Comparison of ENCODE assay signal across 16 cellular contexts in genomic region chr1:230986976-230987375, GRCh38. TPM values are rescaled to one million over a fixed set of nuclear protein-coding genes. Genes with fewer than 3 reads are reported as not detected.
DNase-seq lines count a peak whose midpoint lies in the region; ATAC-seq, FAIRE-seq and TF ChIP-seq lines count a peak whose summit lies in the region.
"Had no signal": no experiment of that assay in that cellular context is flagged by ENCODE, and none has a peak within 500 bp of the region (broad histone marks: within the 10 kb centered on the region; RNA-seq: fewer than 3 reads in every experiment).

No MANE protein-coding gene starts in this region.

- H2AFZ ChIP-seq in keratinocyte (ENCODE audit: control insufficient read depth, low read length): no peak overlapping the region
- H2AFZ ChIP-seq: parathyroid adenoma had no signal

- DNase-seq in A549 (ENCODE audit: low read depth in 1 of 2, low spot score in 1 of 2): peak; percentile 38
- DNase-seq in HFFc6: peak; percentile 91
- DNase-seq in astrocyte of the spinal cord (ENCODE audit: low read depth, low spot score): peak; percentile 61
- no peak for DNase-seq in keratinocyte (ENCODE audit: low read depth, low spot score)
- DNase-seq in activated effector memory CD4-positive, alpha-beta T cell treated with anti-CD3 and anti-CD28 coated beads, Interleukin-2, amount 50 U/mL, for 16 hours: no peak
- DNase-seq in NCI-H446 treated with DMSO at 0.1 percent for 48 hours (lab: John Stamatoyannopoulos, UW): no peak
- no peak for DNase-seq in GF-D8 (lab: John Stamatoyannopoulos, UW)
- DNase-seq: activated naive CD4-positive, alpha-beta T cell; DMS153; mesendoderm; NCI-H2081 had no signal

- POLR2A ChIA-PET in A549 (lab: Yijun Ruan, JAX): no interaction called here

- ATAC-seq in A549 (peak; percentile 86 to 93), GM21367 (IDR thresholded peaks at IDR 0.05; ENCODE audit: unreplicated experiment) (no peak)

- H3K9me3 ChIP-seq in A549: no peaks in the 10 kb centered on the region
- no peaks in the 10 kb centered on the region for H3K9me3 ChIP-seq in keratinocyte (ENCODE audit: control insufficient read depth, low read depth, low read length)
- H3K9me3 ChIP-seq: tibial nerve had no signal

- H3K27me3 Mint-ChIP-seq in HFFc6 (ENCODE audit: insufficient read depth): no peaks in the 10 kb centered on the region; the same call in 1 of the 2 replicates

- TF ChIP-seq RAD21 in A549 (conservative IDR thresholded peaks at IDR 0.05 in 1 of 2, IDR thresholded peaks at IDR 0.05 in 1 of 2): no peak

- no peak for TF ChIP-seq CTCF in A549 (IDR thresholded peaks at IDR 0.05)
- TF ChIP-seq CTCF in HFFc6 (IDR thresholded peaks at IDR 0.05): no peak
- TF ChIP-seq CTCF in astrocyte of the spinal cord (IDR thresholded peaks at IDR 0.05; ENCODE audit: low read depth, low read length): no peak
- no peak for TF ChIP-seq CTCF in keratinocyte (optimal IDR thresholded peaks at IDR 0.05 in 1 of 3, IDR thresholded peaks at IDR 0.05 in 1 of 3, conservative IDR thresholded peaks at IDR 0.05 in 1 of 3; ENCODE audit: extremely low read depth in 1 of 3, insufficient read depth in 2 of 3, low read length in 3 of 3)

- H3K9ac ChIP-seq in keratinocyte (ENCODE audit: control insufficient read depth, extremely low read depth, insufficient read depth, low read length): no peak overlapping the region
- H3K9ac ChIP-seq: parathyroid adenoma had no signal

- peaks cover 5% of the 10 kb centered on the region for H4K20me1 ChIP-seq in keratinocyte (ENCODE audit: control insufficient read depth, extremely low read depth, insufficient read depth, low read length)

- H3K27ac ChIP-seq in A549: peak overlapping the region in 1 of 2 experiments; percentile 50; a peak in 3 of 6 replicates
- H3K27ac ChIP-seq in keratinocyte (ENCODE audit: control insufficient read depth, insufficient read depth, low read length): no peak overlapping the region
- H3K27ac ChIP-seq: parathyroid adenoma, SK-N-MC, tibial nerve had no signal

- no peak for TF ChIP-seq EP300 in A549 (IDR thresholded peaks at IDR 0.05)

- FAIRE-seq in A549 (lab: Jason Lieb, UNC) (no peak), keratinocyte (lab: Jason Lieb, UNC) (peak; percentile 23)
- FAIRE-seq: GM12891 had no signal

- peaks cover 17% of the 10 kb centered on the region for H3K4me1 Mint-ChIP-seq in HFFc6 (ENCODE audit: low read depth)

- 34% methylated on average over 7 of the region's 7 CpGs for WGBS in A549 (ENCODE audit: missing lambda C conversion rate)

- in situ Hi-C loops in astrocyte of the spinal cord (cut with HindIII; ENCODE audit: low sequenced_read_pairs): no loop called here

- H3K4me1 ChIP-seq in A549 (peaks cover 12% of the 10 kb centered on the region), keratinocyte (ENCODE audit: control insufficient read depth, extremely low read depth, insufficient read depth, low read length) (no peaks in the 10 kb centered on the region)
- H3K4me1 ChIP-seq: parathyroid adenoma had no signal

- dilution Hi-C loops in keratinocyte (cut with MboI; ENCODE audit: extremely low pct_ligation_motif_present, low sequenced_read_pairs): no loop called here

- H3K27me3 ChIP-seq in keratinocyte (ENCODE audit: control insufficient read depth, extremely low read depth, insufficient read depth, low read length): no peaks in the 10 kb centered on the region
- H3K27me3 ChIP-seq: tibial nerve had no signal

- no peak overlapping the region for H3K4me3 ChIP-seq in A549
- H3K4me3 ChIP-seq in astrocyte of the spinal cord (ENCODE audit: low read depth, low read length): no peak overlapping the region
- no peak overlapping the region for H3K4me3 ChIP-seq in keratinocyte (ENCODE audit: control insufficient read depth in 2 of 3, extremely low read depth in 1 of 3, insufficient read depth in 2 of 3, low read depth in 1 of 3, low read length in 3 of 3)
- H3K4me3 ChIP-seq: SK-N-MC, tibial nerve had no signal

- peak overlapping the region; percentile 80 for H3K27ac Mint-ChIP-seq in HFFc6

- H3K79me2 ChIP-seq in keratinocyte (ENCODE audit: control insufficient read depth, insufficient read depth, low read length): peaks cover 25% of the 10 kb centered on the region

- CTCF ChIA-PET in A549 (lab: Yijun Ruan, JAX): no interaction called here

- peak overlapping the region; percentile 29; the same call in 1 of the 2 replicates for H3K4me3 Mint-ChIP-seq in HFFc6

- TF ChIP-seq POLR2A in A549 (IDR thresholded peaks at IDR 0.05; ENCODE audit: low read length): no peak

- H3K9me1 ChIP-seq in keratinocyte (ENCODE audit: control insufficient read depth, extremely low read depth, insufficient read depth, low read length): no peaks in the 10 kb centered on the region

- H3K9me3 Mint-ChIP-seq in HFFc6: no peaks in the 10 kb centered on the region

- H3K36me3 ChIP-seq in keratinocyte (ENCODE audit: control insufficient read depth in 2 of 2, extremely low read depth in 1 of 2, insufficient read depth in 2 of 2, low read length in 2 of 2): peaks cover 4 to 5% of the 10 kb centered on the region in 2 experiments

- peak overlapping the region; percentile 48 for H3K4me2 ChIP-seq in A549
- no peak overlapping the region for H3K4me2 ChIP-seq in keratinocyte (ENCODE audit: control insufficient read depth, extremely low read depth, insufficient read depth, low read depth, low read length)

- H3K36me3 Mint-ChIP-seq in HFFc6 (ENCODE audit: low read depth): peaks cover 14% of the 10 kb centered on the region

TF ChIP-seq in A549, 52 proteins besides CTCF, POLR2A, EP300 and RAD21:
- TF ChIP-seq RFX5 (IDR thresholded peaks at IDR 0.05) (no peak), ESRRA (IDR thresholded peaks at IDR 0.05; ENCODE audit: borderline replicate concordance, low read length) (no peak), NR3C1 (IDR thresholded peaks at IDR 0.05) (no peak), CHD2 (IDR thresholded peaks at IDR 0.05; ENCODE audit: low read length, partially characterized antibody) (no peak), GATA3 (IDR thresholded peaks at IDR 0.05; ENCODE audit: borderline replicate concordance) (no peak), TFCP2L1 (CRISPR knock-in tag; IDR thresholded peaks at IDR 0.05) (no peak), HOXB13 (CRISPR knock-in tag; IDR thresholded peaks at IDR 0.05; ENCODE audit: low read depth) (no peak)

RNA-seq across cellular contexts. Expression of gene ARV1, which starts 8.1 kb away (rescaled TPM):
- polyA plus RNA-seq in A549 (2011; rRNA removed): 45.2 and 50.0 TPM in 2 replicates
- polyA plus RNA-seq in A549 (2012; cell fraction: cytosol; rRNA removed): 24.8 and 25.4 TPM in 2 replicates
- 7.4 and 11.7 TPM in 2 replicates for polyA plus RNA-seq in A549 (2012; cell fraction: nucleus; rRNA removed)
- polyA plus RNA-seq in A549 (2017; fragmentation: RNase III; extraction: RNeasy Plus Mini Kit Qiagen cat#74134 plus additional on column Dnase treatment): 31.2 to 34.0 TPM (median 32.0 TPM) in 3 replicates
- 8.6 and 10.4 TPM in 2 replicates for polyA minus RNA-seq in A549 (2011; rRNA and poly(A)+ RNA removed)
- 10 to 100 TPM; 20.0 to 26.8 (median 22.1) TPM for total RNA-seq in HFFc6 (2021; fragmentation: NEBNext Ultra II Directional; extraction: Animal tissue kit (Norgen Biotek cat#: 25700))
- 20.7 to 38.1 TPM (median 30.7 TPM) in 3 replicates for polyA plus RNA-seq in keratinocyte
- 9.6 TPM for polyA plus RNA-seq in keratinocyte (2011; ENCODE audit: low read depth)
- 18.7 and 37.1 TPM in 2 replicates for polyA plus RNA-seq in keratinocyte (2011; cell fraction: cytosol; rRNA removed)
- polyA plus RNA-seq in keratinocyte (2011; cell fraction: nucleus; rRNA removed): 36.4 and 43.1 TPM in 2 replicates
- polyA plus RNA-seq in keratinocyte (2012; ENCODE audit: low replicate concordance): 14.0 and 19.9 TPM in 2 replicates
- polyA minus RNA-seq in keratinocyte: 3.7 to 12.9 TPM (median 11.0 TPM) in 3 replicates
- polyA minus RNA-seq in keratinocyte (2011; cell fraction: cytosol; rRNA and poly(A)+ RNA removed): 12.1 TPM
- polyA minus RNA-seq in keratinocyte (2011; cell fraction: nucleus; rRNA and poly(A)+ RNA removed): 5.2 and 12.8 TPM in 2 replicates

RNA-seq across cellular contexts. Expression of gene TTC13, which starts 8.3 kb away (rescaled TPM):
- polyA plus RNA-seq in A549 (2011; rRNA removed) (22.7 and 23.2 TPM in 2 replicates), A549 (2017; fragmentation: RNase III; extraction: RNeasy Plus Mini Kit Qiagen cat#74134 plus additional on column Dnase treatment) (11.6 to 14.1 TPM (median 12.5 TPM) in 3 replicates), keratinocyte (4.0 to 8.3 TPM (median 6.7 TPM) in 3 replicates)
- 3.3 and 3.4 TPM in 2 replicates for polyA plus RNA-seq in A549 (2012; cell fraction: cytosol; rRNA removed)
- 5.5 and 7.8 TPM in 2 replicates for polyA plus RNA-seq in A549 (2012; cell fraction: nucleus; rRNA removed)
- polyA minus RNA-seq in A549 (2011; rRNA and poly(A)+ RNA removed): 20.2 and 20.9 TPM in 2 replicates
- 10 to 100 TPM; 10.7 to 14.4 (median 12.4) TPM for total RNA-seq in HFFc6 (2021; fragmentation: NEBNext Ultra II Directional; extraction: Animal tissue kit (Norgen Biotek cat#: 25700))
- 13.7 TPM for polyA plus RNA-seq in keratinocyte (2011; ENCODE audit: low read depth)
- polyA plus RNA-seq in keratinocyte (2011; cell fraction: cytosol; rRNA removed): 1.9 and 2.8 TPM in 2 replicates
- 16.8 and 20.0 TPM in 2 replicates for polyA plus RNA-seq in keratinocyte (2011; cell fraction: nucleus; rRNA removed)
- 3.9 and 9.1 TPM in 2 replicates for polyA plus RNA-seq in keratinocyte (2012; ENCODE audit: low replicate concordance)
- polyA minus RNA-seq in keratinocyte: 3.9 to 14.7 TPM (median 5.6 TPM) in 3 replicates
- polyA minus RNA-seq in keratinocyte (2011; cell fraction: cytosol; rRNA and poly(A)+ RNA removed): 2.9 TPM
- polyA minus RNA-seq in keratinocyte (2011; cell fraction: nucleus; rRNA and poly(A)+ RNA removed): 6.3 and 11.6 TPM in 2 replicates

RNA-seq across cellular contexts. Expression of gene FAM89A, which starts 53.1 kb away (rescaled TPM):
- 23.3 and 25.3 TPM in 2 replicates for polyA plus RNA-seq in A549 (2011; rRNA removed)
- polyA plus RNA-seq in A549 (2012; cell fraction: cytosol; rRNA removed): 13.2 and 18.8 TPM in 2 replicates
- polyA plus RNA-seq in A549 (2012; cell fraction: nucleus; rRNA removed): 6.5 and 6.8 TPM in 2 replicates
- 12.6 to 13.3 TPM (median 13.0 TPM) in 3 replicates for polyA plus RNA-seq in A549 (2017; fragmentation: RNase III; extraction: RNeasy Plus Mini Kit Qiagen cat#74134 plus additional on column Dnase treatment)
- polyA minus RNA-seq in A549 (2011; rRNA and poly(A)+ RNA removed): 12.7 and 13.1 TPM in 2 replicates
- 1 to 10 TPM; 2.4 to 3.7 (median 2.9) TPM for total RNA-seq in HFFc6 (2021; fragmentation: NEBNext Ultra II Directional; extraction: Animal tissue kit (Norgen Biotek cat#: 25700))
- 23.2 to 51.7 TPM (median 32.3 TPM) in 3 replicates for polyA plus RNA-seq in keratinocyte
- polyA plus RNA-seq in keratinocyte (2011; ENCODE audit: low read depth): 16.6 TPM
- polyA plus RNA-seq in keratinocyte (2011; cell fraction: cytosol; rRNA removed): 31.0 and 43.8 TPM in 2 replicates
- 13.1 and 14.0 TPM in 2 replicates for polyA plus RNA-seq in keratinocyte (2011; cell fraction: nucleus; rRNA removed)
- polyA plus RNA-seq in keratinocyte (2012; ENCODE audit: low replicate concordance): 14.4 and 52.2 TPM in 2 replicates
- 7.1 to 27.6 TPM (median 15.5 TPM) in 3 replicates for polyA minus RNA-seq in keratinocyte
- polyA minus RNA-seq in keratinocyte (2011; cell fraction: cytosol; rRNA and poly(A)+ RNA removed): 15.0 TPM
- polyA minus RNA-seq in keratinocyte (2011; cell fraction: nucleus; rRNA and poly(A)+ RNA removed): 4.2 and 9.9 TPM in 2 replicates

Comparison
In these comparisons a context has a peak if more than half of its experiments do, and no peak if none do; other contexts are left out.
1. DNase-seq: peak in A549 (2 of 2), HFFc6 (single experiment) and astrocyte of the spinal cord (single experiment); none in keratinocyte (single experiment), activated effector memory CD4-positive, alpha-beta T cell treated with anti-CD3 and anti-CD28 coated beads, Interleukin-2, amount 50 U/mL, for 16 hours (single experiment), NCI-H446 treated with DMSO at 0.1 percent for 48 hours (single experiment) and GF-D8 (single experiment).